In the genomic region with DNA sequence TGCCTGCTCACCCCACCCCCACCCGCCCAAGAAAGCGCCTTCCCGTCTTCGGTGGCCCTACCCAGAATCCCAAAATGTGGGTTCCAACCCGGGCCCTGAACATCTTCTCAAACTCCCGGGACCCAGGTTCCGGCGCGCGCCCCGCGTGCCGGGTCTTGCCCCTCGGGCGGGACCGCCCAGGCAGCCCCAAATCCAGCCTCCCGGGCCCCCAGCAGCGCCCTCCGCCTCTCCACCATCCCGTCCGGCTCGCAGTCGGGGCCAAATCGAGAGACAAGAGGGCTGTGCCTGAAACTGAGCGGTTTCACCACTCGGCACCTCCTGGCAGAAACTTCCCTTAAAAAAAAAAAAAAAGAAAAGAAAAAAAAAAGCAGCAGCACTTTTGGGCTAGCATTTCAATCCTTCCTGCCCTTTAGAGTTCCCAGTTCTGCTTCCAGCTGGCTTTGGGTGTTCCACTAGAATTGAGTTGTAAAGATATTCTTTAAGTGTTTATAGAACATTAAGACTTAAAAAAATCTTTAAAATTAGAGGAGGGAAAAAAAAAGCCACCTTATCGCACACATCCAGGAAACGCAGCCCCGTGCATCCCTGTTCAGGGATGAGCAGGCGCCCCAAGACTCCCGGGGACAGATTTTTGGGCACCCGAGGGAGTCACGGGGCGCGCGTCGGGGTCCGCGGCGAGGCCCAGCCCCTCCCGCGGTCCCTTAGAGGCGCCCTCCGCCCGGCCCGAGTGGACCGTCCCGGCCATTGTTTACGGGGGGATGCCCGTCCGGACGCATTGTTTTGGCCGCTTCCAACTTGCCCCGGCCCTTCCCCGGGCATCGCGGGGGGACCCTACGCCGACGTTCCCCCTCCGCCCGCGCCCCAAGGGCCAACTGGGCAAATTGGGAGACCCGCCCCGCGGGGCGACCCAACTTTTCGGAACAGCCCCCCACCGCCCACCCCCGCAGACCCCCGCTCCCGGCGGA, we compare ENCODE assay signal across 1 cellular context.
TF ChIP-seq lines count a peak whose summit lies in the region.

No MANE protein-coding gene starts in this region.

TF ChIP-seq in HepG2, 621 proteins besides CTCF, POLR2A, EP300 and RAD21 (continued from another document):
- TF ChIP-seq, protein P1, sequence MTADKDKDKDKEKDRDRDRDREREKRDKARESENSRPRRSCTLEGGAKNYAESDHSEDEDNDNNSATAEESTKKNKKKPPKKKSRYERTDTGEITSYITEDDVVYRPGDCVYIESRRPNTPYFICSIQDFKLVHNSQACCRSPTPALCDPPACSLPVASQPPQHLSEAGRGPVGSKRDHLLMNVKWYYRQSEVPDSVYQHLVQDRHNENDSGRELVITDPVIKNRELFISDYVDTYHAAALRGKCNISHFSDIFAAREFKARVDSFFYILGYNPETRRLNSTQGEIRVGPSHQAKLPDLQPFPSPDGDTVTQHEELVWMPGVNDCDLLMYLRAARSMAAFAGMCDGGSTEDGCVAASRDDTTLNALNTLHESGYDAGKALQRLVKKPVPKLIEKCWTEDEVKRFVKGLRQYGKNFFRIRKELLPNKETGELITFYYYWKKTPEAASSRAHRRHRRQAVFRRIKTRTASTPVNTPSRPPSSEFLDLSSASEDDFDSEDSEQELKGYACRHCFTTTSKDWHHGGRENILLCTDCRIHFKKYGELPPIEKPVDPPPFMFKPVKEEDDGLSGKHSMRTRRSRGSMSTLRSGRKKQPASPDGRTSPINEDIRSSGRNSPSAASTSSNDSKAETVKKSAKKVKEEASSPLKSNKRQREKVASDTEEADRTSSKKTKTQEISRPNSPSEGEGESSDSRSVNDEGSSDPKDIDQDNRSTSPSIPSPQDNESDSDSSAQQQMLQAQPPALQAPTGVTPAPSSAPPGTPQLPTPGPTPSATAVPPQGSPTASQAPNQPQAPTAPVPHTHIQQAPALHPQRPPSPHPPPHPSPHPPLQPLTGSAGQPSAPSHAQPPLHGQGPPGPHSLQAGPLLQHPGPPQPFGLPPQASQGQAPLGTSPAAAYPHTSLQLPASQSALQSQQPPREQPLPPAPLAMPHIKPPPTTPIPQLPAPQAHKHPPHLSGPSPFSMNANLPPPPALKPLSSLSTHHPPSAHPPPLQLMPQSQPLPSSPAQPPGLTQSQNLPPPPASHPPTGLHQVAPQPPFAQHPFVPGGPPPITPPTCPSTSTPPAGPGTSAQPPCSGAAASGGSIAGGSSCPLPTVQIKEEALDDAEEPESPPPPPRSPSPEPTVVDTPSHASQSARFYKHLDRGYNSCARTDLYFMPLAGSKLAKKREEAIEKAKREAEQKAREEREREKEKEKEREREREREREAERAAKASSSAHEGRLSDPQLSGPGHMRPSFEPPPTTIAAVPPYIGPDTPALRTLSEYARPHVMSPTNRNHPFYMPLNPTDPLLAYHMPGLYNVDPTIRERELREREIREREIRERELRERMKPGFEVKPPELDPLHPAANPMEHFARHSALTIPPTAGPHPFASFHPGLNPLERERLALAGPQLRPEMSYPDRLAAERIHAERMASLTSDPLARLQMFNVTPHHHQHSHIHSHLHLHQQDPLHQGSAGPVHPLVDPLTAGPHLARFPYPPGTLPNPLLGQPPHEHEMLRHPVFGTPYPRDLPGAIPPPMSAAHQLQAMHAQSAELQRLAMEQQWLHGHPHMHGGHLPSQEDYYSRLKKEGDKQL (CRISPR knock-in tag; IDR thresholded peaks at IDR 0.05; ENCODE audit: low read depth), result 0 out of 2 replicates have a peak, but pooled peaks have one; percentile 16
- TF ChIP-seq ZNF879 (CRISPR knock-in tag; IDR thresholded peaks at IDR 0.05) (0 out of 2 replicates have a peak, but pooled peaks have one; percentile 41), ATF7-NPFF (CRISPR knock-in tag; IDR thresholded peaks at IDR 0.05; ENCODE audit: low read depth) (peak; percentile 66), KDM5B (CRISPR knock-in tag; IDR thresholded peaks at IDR 0.05; ENCODE audit: borderline replicate concordance) (peak; percentile 48; the same call in 1 of the 2 replicates), ZNF564 (CRISPR knock-in tag; IDR thresholded peaks at IDR 0.05) (0 out of 2 replicates have a peak, but pooled peaks have one; percentile 33)
- TF ChIP-seq, protein P2, sequence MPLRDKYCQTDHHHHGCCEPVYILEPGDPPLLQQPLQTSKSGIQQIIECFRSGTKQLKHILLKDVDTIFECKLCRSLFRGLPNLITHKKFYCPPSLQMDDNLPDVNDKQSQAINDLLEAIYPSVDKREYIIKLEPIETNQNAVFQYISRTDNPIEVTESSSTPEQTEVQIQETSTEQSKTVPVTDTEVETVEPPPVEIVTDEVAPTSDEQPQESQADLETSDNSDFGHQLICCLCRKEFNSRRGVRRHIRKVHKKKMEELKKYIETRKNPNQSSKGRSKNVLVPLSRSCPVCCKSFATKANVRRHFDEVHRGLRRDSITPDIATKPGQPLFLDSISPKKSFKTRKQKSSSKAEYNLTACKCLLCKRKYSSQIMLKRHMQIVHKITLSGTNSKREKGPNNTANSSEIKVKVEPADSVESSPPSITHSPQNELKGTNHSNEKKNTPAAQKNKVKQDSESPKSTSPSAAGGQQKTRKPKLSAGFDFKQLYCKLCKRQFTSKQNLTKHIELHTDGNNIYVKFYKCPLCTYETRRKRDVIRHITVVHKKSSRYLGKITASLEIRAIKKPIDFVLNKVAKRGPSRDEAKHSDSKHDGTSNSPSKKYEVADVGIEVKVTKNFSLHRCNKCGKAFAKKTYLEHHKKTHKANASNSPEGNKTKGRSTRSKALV (CRISPR knock-in tag; IDR thresholded peaks at IDR 0.05), result 0 out of 2 replicates have a peak, but pooled peaks have one; percentile 13
- TF ChIP-seq, protein P3, sequence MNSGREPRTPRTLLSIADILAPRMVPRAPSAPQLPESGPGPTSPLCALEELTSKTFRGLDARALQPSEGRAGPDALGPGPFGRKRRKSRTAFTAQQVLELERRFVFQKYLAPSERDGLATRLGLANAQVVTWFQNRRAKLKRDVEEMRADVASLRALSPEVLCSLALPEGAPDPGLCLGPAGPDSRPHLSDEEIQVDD (CRISPR knock-in tag; IDR thresholded peaks at IDR 0.05; ENCODE audit: borderline replicate concordance), result 0 out of 2 replicates have a peak, but pooled peaks have one; percentile 17
